In the genomic region with DNA sequence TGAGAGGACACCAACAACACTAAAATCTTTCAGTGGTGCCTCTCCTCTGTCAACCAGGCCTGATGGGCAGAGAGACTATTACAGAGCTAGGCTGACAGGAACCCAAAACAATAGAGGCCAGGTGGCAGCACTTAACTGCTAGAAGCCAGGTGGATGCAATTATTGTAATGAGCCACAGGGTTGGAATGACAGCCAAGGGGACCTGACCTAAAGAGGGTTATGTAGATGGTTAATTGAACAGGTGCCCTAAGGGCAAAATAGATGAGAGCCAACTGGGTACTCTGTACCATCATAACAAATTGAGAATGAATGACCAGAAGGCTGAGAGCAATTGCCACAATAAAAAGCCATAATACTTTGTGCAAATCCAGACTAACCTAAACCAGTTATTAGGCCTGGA, we compare ENCODE assay signal across 1 cellular context.
TF ChIP-seq lines count a peak whose summit lies in the region.

No MANE protein-coding gene starts in this region.

TF ChIP-seq in HCT116, 20 proteins besides CTCF, POLR2A, EP300 and RAD21:
- TF ChIP-seq FOSL1 (IDR thresholded peaks at IDR 0.05; ENCODE audit: low read depth) (no peak), SIN3A (IDR thresholded peaks at IDR 0.05; ENCODE audit: low read depth) (no peak), YY1 (IDR thresholded peaks at IDR 0.05; ENCODE audit: extremely low read depth, insufficient replicate concordance, low read depth, low read length) (no peak), ZFX (IDR thresholded peaks at IDR 0.05) (no peak), ATF3 (IDR thresholded peaks at IDR 0.05) (no peak), EZH2 (IDR thresholded peaks at IDR 0.05) (no peak), SP1 (IDR thresholded peaks at IDR 0.05; ENCODE audit: low read depth) (no peak)
